16 cellular contexts compared by ENCODE assay signal in the genomic region with DNA sequence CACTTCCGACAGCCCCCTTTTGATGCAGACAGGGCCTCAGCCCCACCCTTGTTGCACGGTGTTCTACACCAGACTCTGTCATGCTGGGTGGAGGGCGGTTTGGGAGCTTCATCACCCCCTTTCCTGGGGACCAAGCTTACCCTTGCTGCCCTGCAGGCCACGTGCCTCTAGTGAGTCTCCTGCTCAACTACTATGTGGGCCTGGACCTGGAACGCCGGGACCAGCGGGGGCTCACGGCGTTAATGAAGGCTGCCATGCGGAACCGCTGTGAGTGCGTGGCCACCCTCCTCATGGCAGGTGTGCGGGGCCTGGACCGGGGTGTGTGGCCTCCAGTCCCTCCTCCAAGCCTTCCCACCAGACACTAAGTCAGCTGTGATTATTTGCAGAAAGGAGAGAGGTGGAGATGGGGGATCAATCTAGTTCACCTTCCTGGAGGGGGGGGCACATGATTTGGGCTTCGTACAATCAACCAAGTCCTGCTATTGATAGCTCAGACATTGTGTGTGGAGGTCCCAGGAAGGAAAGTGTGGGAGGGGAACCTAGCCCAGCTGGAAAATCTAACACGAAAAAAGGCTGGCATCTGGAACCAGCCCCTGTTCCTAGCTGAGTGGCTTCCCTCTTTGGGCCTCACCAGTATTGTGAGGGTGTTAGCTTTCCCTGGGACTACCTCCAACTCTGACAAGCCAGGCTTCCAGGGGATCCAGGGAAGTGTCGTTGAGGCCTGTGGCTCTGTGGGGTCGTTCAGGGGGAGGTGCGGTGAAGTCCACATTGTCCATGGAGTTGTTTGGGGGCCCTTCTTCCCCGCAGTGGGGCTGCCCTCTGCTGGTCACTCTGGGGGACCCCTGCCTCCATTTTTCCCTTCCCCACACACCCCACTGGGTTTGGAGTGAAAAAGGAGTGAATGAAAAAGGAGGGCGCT.
DNase-seq lines count a peak whose midpoint lies in the region; ATAC-seq and TF ChIP-seq lines count a peak whose summit lies in the region.
"Had no signal": no experiment of that assay in that cellular context is flagged by ENCODE, and none has a peak within 500 bp of the region (broad histone marks: within the 10 kb centered on the region; RNA-seq: fewer than 3 reads in every experiment).

No MANE protein-coding gene starts in this region.

- peak; percentile 27 for TF ChIP-seq CTCF in GM12864 (IDR thresholded peaks at IDR 0.05; ENCODE audit: low read depth, low read length, missing control alignments)
- TF ChIP-seq CTCF in OCI-LY1 (IDR thresholded peaks at IDR 0.05; ENCODE audit: low read length), result peak; percentile 25; the same call in 1 of the 2 replicates
- TF ChIP-seq CTCF in fibroblast of mammary gland (conservative IDR thresholded peaks at IDR 0.05; ENCODE audit: control insufficient read depth, insufficient read depth, low read depth, low read length), result peak; percentile 18
- peak; percentile 27 for TF ChIP-seq CTCF in parathyroid adenoma (IDR thresholded peaks at IDR 0.05)

- no peak overlapping the region for H3K4me3 ChIP-seq in GM12864 (ENCODE audit: low read depth, low read length)
- H3K4me3 ChIP-seq in OCI-LY1 (ENCODE audit: low read depth, low read length, poor library complexity, severe bottlenecking), result no peak overlapping the region
- no peak overlapping the region for H3K4me3 ChIP-seq in fibroblast of mammary gland (ENCODE audit: control insufficient read depth, low read depth, low read length)
- no peak overlapping the region for H3K4me3 ChIP-seq in parathyroid adenoma (ENCODE audit: low read depth, low read length)
- H3K4me3 ChIP-seq: breast epithelium, MG63, thoracic aorta had no signal

- H3K36me3 ChIP-seq in OCI-LY1 (ENCODE audit: insufficient read depth, low read length), result no peaks in the 10 kb centered on the region
- H3K36me3 ChIP-seq in parathyroid adenoma (ENCODE audit: control insufficient read depth, insufficient read depth, low read length), result no peaks in the 10 kb centered on the region
- H3K36me3 ChIP-seq: breast epithelium, MG63, thoracic aorta had no signal

- H3K9ac ChIP-seq in OCI-LY1 (ENCODE audit: low read length) (no peak overlapping the region), parathyroid adenoma (no peak overlapping the region)

- no peak overlapping the region for H3K4me2 ChIP-seq in OCI-LY1 (ENCODE audit: low read length)
- no peak overlapping the region for H3K4me2 ChIP-seq in parathyroid adenoma (ENCODE audit: low read length)

- H3K4me1 ChIP-seq in OCI-LY1 (ENCODE audit: insufficient read depth, low read length, severe bottlenecking) (peaks cover 5% of the 10 kb centered on the region), parathyroid adenoma (peaks cover 35% of the 10 kb centered on the region)

- H3K27ac ChIP-seq in OCI-LY1 (ENCODE audit: low read depth, low read length, poor library complexity, severe bottlenecking) (no peak overlapping the region), parathyroid adenoma (peak overlapping the region; percentile 13), substantia nigra (ENCODE audit: low read depth, low read length, poor library complexity, severe bottlenecking) (no peak overlapping the region)
- H3K27ac ChIP-seq: breast epithelium, thoracic aorta had no signal

- no peak for DNase-seq in GM12864 (ENCODE audit: low read depth)
- no peak for DNase-seq in fibroblast of mammary gland (ENCODE audit: low read depth)
- DNase-seq in AG08395 (ENCODE audit: low spot score), result no peak
- no peak for DNase-seq in stimulated activated naive CD4-positive, alpha-beta T cell (lab: John Stamatoyannopoulos, UW)
- no peak for DNase-seq in substantia nigra (lab: John Stamatoyannopoulos, UW)
- DNase-seq: activated CD8-positive, alpha-beta T cell treated with anti-CD3 and anti-CD28 coated beads for 36 hours; activated effector memory CD4-positive, alpha-beta T cell treated with Interleukin-2 at 50 U/mL for 16 hours; mammary epithelial cell; MG63; NCI-H446 treated with DMSO at 0.1 percent for 48 hours; T-helper 9 cell had no signal

- H3F3A ChIP-seq in OCI-LY1 (ENCODE audit: insufficient read depth, low read length), result no peaks in the 10 kb centered on the region

- no peak for ATAC-seq in HG02588 (IDR thresholded peaks at IDR 0.05; ENCODE audit: unreplicated experiment)
- ATAC-seq: activated CD8-positive, alpha-beta T cell treated with anti-CD3 and anti-CD28 coated beads for 36 hours had no signal

- no peaks in the 10 kb centered on the region for H3K9me3 ChIP-seq in OCI-LY1 (ENCODE audit: low read length)
- H3K9me3 ChIP-seq in parathyroid adenoma (ENCODE audit: control insufficient read depth, low read length), result no peaks in the 10 kb centered on the region
- H3K9me3 ChIP-seq: breast epithelium, MG63, thoracic aorta had no signal

- H3K27me3 ChIP-seq in OCI-LY1 (ENCODE audit: insufficient read depth, low read length) (no peaks in the 10 kb centered on the region), parathyroid adenoma (ENCODE audit: control insufficient read depth, insufficient read depth, low read length) (no peaks in the 10 kb centered on the region)
- H3K27me3 ChIP-seq: breast epithelium, MG63 had no signal

- H3K9me2 ChIP-seq in OCI-LY1 (ENCODE audit: low read depth, low read length), result no peaks in the 10 kb centered on the region

- no peak overlapping the region for H2AFZ ChIP-seq in OCI-LY1 (ENCODE audit: low read length)
- H2AFZ ChIP-seq in parathyroid adenoma, result peak overlapping the region; percentile 61

- no peaks in the 10 kb centered on the region for H3K79me2 ChIP-seq in OCI-LY1 (ENCODE audit: insufficient read depth, low read length)
- H3K79me2 ChIP-seq in parathyroid adenoma, result no peaks in the 10 kb centered on the region

- H4K20me1 ChIP-seq in OCI-LY1 (ENCODE audit: insufficient read depth, low read length), result no peaks in the 10 kb centered on the region
